ENCODE assay signal across 1 cellular context in the genomic region with DNA sequence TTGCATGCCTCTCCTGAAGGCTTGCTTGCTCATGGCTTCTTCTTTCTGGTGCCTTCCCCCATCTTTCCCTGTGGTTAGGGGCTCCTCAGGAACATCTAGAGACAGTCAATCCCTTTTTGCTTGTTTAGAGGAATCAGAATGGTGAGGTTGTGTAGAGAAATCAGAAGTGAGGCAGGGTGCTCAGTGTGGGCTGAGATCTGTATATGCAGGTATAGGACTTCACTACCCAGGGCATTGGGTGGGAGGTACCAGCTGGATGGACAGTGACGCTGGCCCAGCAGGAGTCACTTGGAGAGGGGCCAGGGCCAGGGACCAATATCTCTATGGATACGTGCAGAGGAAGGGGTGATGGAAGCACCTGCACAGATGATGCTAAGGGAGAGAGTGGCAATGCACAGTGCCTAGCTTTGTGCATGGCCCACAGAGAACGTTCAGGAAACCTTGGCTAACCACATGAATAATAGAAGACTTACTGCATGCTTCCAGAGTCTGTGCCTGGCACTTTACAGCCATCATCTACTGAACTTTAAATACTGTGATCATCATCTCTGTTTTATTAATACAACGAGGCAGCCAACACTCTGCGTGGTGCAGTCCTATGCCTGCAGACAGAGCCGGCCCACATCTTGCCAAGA.
TF ChIP-seq lines count a peak whose summit lies in the region.

No MANE protein-coding gene starts in this region.

TF ChIP-seq in H1, 55 proteins besides CTCF, POLR2A, EP300 and RAD21 (continued from another document):
- TF ChIP-seq CHD1 (IDR thresholded peaks at IDR 0.05; ENCODE audit: low read depth, low read length) = no peak
- TF ChIP-seq BRCA1 (IDR thresholded peaks at IDR 0.05; ENCODE audit: low read depth, low read length) = no peak
- no peak for TF ChIP-seq CREB1 (IDR thresholded peaks at IDR 0.05)
- no peak for TF ChIP-seq RBBP5 (IDR thresholded peaks at IDR 0.05; ENCODE audit: borderline replicate concordance, low read depth, low read length)
TF ChIP-seq in H1: peak in this region for 0.
